Comparison of ENCODE assay signal across 11 cellular contexts in the genomic region with DNA sequence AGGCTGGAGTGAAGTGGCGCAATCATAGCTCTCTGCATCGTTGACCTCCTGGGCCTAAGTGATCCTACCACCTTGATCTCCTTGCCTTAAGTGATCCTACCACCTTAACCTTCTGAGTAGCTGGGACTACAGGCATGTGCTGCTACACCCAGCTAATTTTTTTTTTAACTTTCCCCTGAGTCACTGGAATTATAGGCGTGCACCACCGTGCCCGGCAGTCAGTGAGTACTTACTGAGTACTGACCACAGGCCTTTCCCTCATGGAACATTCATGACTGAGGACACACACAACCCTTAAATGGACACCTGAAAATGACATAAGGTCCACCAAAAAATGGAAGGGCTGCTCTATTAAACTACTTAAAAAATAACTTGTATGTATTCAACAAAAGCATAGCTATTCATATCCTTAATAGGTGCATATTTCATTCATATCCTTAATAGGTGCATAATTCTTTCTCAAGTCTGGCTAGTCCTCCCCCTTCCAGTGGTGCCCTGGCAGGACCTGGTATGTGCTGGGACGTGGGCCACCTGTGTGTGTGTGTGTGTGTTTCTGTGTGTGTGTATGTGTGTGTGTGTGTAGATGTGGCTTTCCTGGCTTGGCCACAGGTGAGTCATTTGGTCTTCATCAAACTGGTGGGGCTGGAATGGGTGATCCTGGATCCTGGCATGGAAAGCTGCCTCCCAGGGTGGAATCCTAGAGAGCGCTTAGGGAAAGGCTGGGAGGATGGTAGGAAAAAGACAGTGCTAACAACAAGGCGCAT. TPM values are rescaled to one million over a fixed set of nuclear protein-coding genes. Genes with fewer than 3 reads are reported as not detected.
DNase-seq lines count a peak whose midpoint lies in the region; ATAC-seq and TF ChIP-seq lines count a peak whose summit lies in the region.
"Had no signal": no experiment of that assay in that cellular context is flagged by ENCODE, and none has a peak within 500 bp of the region (broad histone marks: within the 10 kb centered on the region; RNA-seq: fewer than 3 reads in every experiment).

No MANE protein-coding gene starts in this region.

- no peak for TF ChIP-seq POLR2A in adrenal gland (IDR thresholded peaks at IDR 0.05)

- H3K4me3 Mint-ChIP-seq in stimulated activated memory B cell treated with anti-CD40 and anti-IgM and Interleukin-4, amounts not matched to agents 10 μg/mL and 1 μg/mL and 100 μg/mL, for 72 hours: no peak overlapping the region

- WGBS in adrenal gland, 4 donors: 91 to 94% (median 92%) methylated on average over 8 of the region's 8 CpGs

- H3K4me1 Mint-ChIP-seq in stimulated activated memory B cell treated with anti-CD40 and anti-IgM and Interleukin-4, amounts not matched to agents 10 μg/mL and 1 μg/mL and 100 μg/mL, for 72 hours: no peaks in the 10 kb centered on the region

- H3K9me3 ChIP-seq in adrenal gland (replicated peaks in 1 of 3) (no peaks in the 10 kb centered on the region), subcutaneous abdominal adipose tissue (ENCODE audit: control insufficient read depth in 5 of 5, low read length in 5 of 5) (no peaks in the 10 kb centered on the region)
- H3K9me3 ChIP-seq: psoas muscle had no signal

- no peaks in the 10 kb centered on the region for H3K36me3 Mint-ChIP-seq in stimulated activated memory B cell treated with anti-CD40 and anti-IgM and Interleukin-4, amounts not matched to agents 10 μg/mL and 1 μg/mL and 100 μg/mL, for 72 hours

- no peaks in the 10 kb centered on the region for H3K27me3 ChIP-seq in adrenal gland
- no peaks in the 10 kb centered on the region for H3K27me3 ChIP-seq in subcutaneous abdominal adipose tissue (ENCODE audit: control insufficient read depth in 5 of 5, insufficient read depth in 4 of 5, low read length in 5 of 5)

- no peak overlapping the region for H3K9ac ChIP-seq in subcutaneous abdominal adipose tissue (ENCODE audit: low read length in 5 of 5)

- ATAC-seq in GM18861 (IDR thresholded peaks at IDR 0.05; ENCODE audit: unreplicated experiment): no peak
- ATAC-seq in stimulated activated memory B cell treated with anti-CD40 and anti-IgM and Interleukin-4, amounts not matched to agents 10 μg/mL and 1 μg/mL and 100 μg/mL, for 72 hours: no peak

- H3K4me1 ChIP-seq in adrenal gland (replicated peaks in 1 of 2) (peaks cover 0 to 4% of the 10 kb centered on the region in 2 donors), subcutaneous abdominal adipose tissue (ENCODE audit: control insufficient read depth in 5 of 5, insufficient read depth in 5 of 5, low read length in 5 of 5) (peaks cover 0 to 24% (median 14%) of the 10 kb centered on the region in 5 donors)
- H3K4me1 ChIP-seq: psoas muscle had no signal

- H3K9me3 Mint-ChIP-seq in stimulated activated memory B cell treated with anti-CD40 and anti-IgM and Interleukin-4, amounts not matched to agents 10 μg/mL and 1 μg/mL and 100 μg/mL, for 72 hours: no peaks in the 10 kb centered on the region

- H3K4me3 ChIP-seq in adrenal gland (peak overlapping the region in 1 of 4 donors; percentile 11), foreskin fibroblast (ENCODE audit: low read depth in 1 of 2, low read length in 2 of 2) (no peak overlapping the region), subcutaneous abdominal adipose tissue (ENCODE audit: low read depth in 1 of 5, low read length in 5 of 5) (no peak overlapping the region)
- H3K4me3 ChIP-seq: psoas muscle had no signal

- H3K27ac ChIP-seq in adrenal gland (peak overlapping the region in 3 of 5 donors; percentile 58 to 86 (median 62)), subcutaneous abdominal adipose tissue (ENCODE audit: low read depth, low read length) (peak overlapping the region; percentile 37)
- H3K27ac ChIP-seq: psoas muscle had no signal

- intact Hi-C loops in adrenal gland (cut with DNase I): no loop called here

- no peaks in the 10 kb centered on the region for H3K36me3 ChIP-seq in adrenal gland (replicated peaks in 1 of 2)
- no peaks in the 10 kb centered on the region for H3K36me3 ChIP-seq in subcutaneous abdominal adipose tissue (ENCODE audit: control insufficient read depth in 5 of 5, insufficient read depth in 5 of 5, low read length in 5 of 5)

- H3K27ac Mint-ChIP-seq in stimulated activated memory B cell treated with anti-CD40 and anti-IgM and Interleukin-4, amounts not matched to agents 10 μg/mL and 1 μg/mL and 100 μg/mL, for 72 hours: no peak overlapping the region

- H3K27me3 Mint-ChIP-seq in stimulated activated memory B cell treated with anti-CD40 and anti-IgM and Interleukin-4, amounts not matched to agents 10 μg/mL and 1 μg/mL and 100 μg/mL, for 72 hours: peaks cover 30% of the 10 kb centered on the region

- peak; percentile 91 for DNase-seq in HCEC 1CT
- peak in 1 of 7 donors; percentile 14 for DNase-seq in adrenal gland
- peak; percentile 79 to 88 for DNase-seq in foreskin fibroblast
- DNase-seq in NCI-H1105 (lab: John Stamatoyannopoulos, UW): no peak
- no peak for DNase-seq in NCI-H774 (lab: John Stamatoyannopoulos, UW)
- DNase-seq: effector CD8-positive, alpha-beta T cell; NCI-H1417 treated with DMSO at 0.1 percent for 48 hours had no signal

- TF ChIP-seq CTCF in adrenal gland (IDR thresholded peaks at IDR 0.05) (no peak), foreskin fibroblast (IDR thresholded peaks at IDR 0.05; ENCODE audit: low read depth, low read length) (no peak)

RNA-seq across cellular contexts. Expression of a gene that starts 3.5 kb away (rescaled TPM):
- 10 to 100 TPM in 3 of 8 donors, 1 to 10 TPM in 5; 1.7 to 20.4 (median 6.1) TPM for total RNA-seq in adrenal gland
- polyA plus RNA-seq in adrenal gland: 1 to 10 TPM; 1.4 to 3.8 (median 1.6) TPM

RNA-seq across cellular contexts. Expression of a gene that starts 17.1 kb away (rescaled TPM):
- under 1 TPM in 3 of 8 donors, not detected in 5; 0.14 to 0.60 (median 0.24) TPM for total RNA-seq in adrenal gland
- polyA plus RNA-seq in adrenal gland: under 1 TPM in 2 of 3 donors, not detected in 1; 0.24 to 0.97 TPM
- total RNA-seq: psoas muscle had no signal

Comparison
In these comparisons a context has a peak if more than half of its experiments do, and no peak if none do; other contexts are left out.
1. DNase-seq: peak in HCEC 1CT (single experiment) and foreskin fibroblast (2 of 2); none in NCI-H1105 (single experiment) and NCI-H774 (single experiment).